13 cellular contexts compared by ENCODE assay signal in genomic region chr2:223894009-223894408, GRCh38.
"Had no signal": no experiment of that assay in that cellular context is flagged by ENCODE, and none has a peak within 500 bp of the region (broad histone marks: within the 10 kb centered on the region; RNA-seq: fewer than 3 reads in every experiment).

No MANE protein-coding gene starts in this region.

- H3K4me1 ChIP-seq: left lung, tibial artery, vagina had no signal

- H3K27me3 ChIP-seq: left lung, neutrophil, tibial artery, vagina had no signal

- ATAC-seq: left lung, natural killer cell had no signal

- DNase-seq: activated naive CD8-positive, alpha-beta T cell treated with anti-CD3 and anti-CD28 coated beads for 36 hours; amygdala; erythroblast; hippocampal formation; left lung; mammary epithelial cell; natural killer cell; retina; stimulated activated CD4-positive, alpha-beta T cell treated with anti-CD3 and anti-CD28 coated beads, Interleukin-2, amount 100 ng/mL, for 48 hours; stimulated activated naive CD4-positive, alpha-beta T cell; tibial artery had no signal

- H3K4me3 ChIP-seq: left lung, tibial artery, vagina had no signal

- H3K9me3 ChIP-seq: left lung, neutrophil, tibial artery, vagina had no signal

- H3K27ac ChIP-seq: left lung, neutrophil, tibial artery, vagina had no signal
